Comparison of ENCODE assay signal across 1 cellular context in the genomic region with DNA sequence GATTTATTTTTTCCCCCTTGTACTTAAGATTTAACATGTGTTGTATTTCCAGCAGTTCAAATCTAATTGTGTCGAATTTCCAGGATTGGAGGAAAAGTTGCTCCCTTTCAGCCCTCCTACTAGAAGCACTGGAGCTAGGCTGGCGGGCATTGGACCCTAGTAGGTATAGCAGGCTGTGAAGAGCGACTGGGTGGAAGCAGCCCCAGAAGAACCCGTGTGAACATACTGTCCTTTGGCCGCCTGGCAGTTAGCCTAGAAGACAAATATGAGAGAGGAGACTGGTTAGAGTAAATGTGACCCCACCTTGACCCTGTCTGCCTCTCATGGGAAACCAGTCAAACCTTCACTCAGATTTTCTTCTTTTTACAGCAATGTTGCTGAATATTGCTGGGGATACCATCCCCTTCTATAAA.
TF ChIP-seq lines count a peak whose summit lies in the region.

No MANE protein-coding gene starts in this region.

TF ChIP-seq in HepG2, 621 proteins besides CTCF, POLR2A, EP300 and RAD21 (continued from another document and continues in another):
- TF ChIP-seq, protein P1, sequence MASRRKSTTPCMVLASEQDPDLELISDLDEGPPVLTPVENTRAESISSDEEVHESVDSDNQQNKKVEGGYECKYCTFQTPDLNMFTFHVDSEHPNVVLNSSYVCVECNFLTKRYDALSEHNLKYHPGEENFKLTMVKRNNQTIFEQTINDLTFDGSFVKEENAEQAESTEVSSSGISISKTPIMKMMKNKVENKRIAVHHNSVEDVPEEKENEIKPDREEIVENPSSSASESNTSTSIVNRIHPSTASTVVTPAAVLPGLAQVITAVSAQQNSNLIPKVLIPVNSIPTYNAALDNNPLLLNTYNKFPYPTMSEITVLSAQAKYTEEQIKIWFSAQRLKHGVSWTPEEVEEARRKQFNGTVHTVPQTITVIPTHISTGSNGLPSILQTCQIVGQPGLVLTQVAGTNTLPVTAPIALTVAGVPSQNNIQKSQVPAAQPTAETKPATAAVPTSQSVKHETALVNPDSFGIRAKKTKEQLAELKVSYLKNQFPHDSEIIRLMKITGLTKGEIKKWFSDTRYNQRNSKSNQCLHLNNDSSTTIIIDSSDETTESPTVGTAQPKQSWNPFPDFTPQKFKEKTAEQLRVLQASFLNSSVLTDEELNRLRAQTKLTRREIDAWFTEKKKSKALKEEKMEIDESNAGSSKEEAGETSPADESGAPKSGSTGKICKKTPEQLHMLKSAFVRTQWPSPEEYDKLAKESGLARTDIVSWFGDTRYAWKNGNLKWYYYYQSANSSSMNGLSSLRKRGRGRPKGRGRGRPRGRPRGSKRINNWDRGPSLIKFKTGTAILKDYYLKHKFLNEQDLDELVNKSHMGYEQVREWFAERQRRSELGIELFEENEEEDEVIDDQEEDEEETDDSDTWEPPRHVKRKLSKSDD (CRISPR knock-in tag; IDR thresholded peaks at IDR 0.05; ENCODE audit: low read depth): no peak
- TF ChIP-seq HOXA5 (CRISPR knock-in tag; IDR thresholded peaks at IDR 0.05): no peak
- TF ChIP-seq TBX3 (IDR thresholded peaks at IDR 0.05; ENCODE audit: borderline replicate concordance): no peak
- TF ChIP-seq, protein P2, sequence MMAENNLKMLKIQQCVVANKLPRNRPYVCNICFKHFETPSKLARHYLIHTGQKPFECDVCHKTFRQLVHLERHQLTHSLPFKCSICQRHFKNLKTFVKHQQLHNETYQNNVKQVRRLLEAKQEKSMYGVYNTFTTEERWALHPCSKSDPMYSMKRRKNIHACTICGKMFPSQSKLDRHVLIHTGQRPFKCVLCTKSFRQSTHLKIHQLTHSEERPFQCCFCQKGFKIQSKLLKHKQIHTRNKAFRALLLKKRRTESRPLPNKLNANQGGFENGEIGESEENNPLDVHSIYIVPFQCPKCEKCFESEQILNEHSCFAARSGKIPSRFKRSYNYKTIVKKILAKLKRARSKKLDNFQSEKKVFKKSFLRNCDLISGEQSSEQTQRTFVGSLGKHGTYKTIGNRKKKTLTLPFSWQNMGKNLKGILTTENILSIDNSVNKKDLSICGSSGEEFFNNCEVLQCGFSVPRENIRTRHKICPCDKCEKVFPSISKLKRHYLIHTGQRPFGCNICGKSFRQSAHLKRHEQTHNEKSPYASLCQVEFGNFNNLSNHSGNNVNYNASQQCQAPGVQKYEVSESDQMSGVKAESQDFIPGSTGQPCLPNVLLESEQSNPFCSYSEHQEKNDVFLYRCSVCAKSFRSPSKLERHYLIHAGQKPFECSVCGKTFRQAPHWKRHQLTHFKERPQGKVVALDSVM (CRISPR knock-in tag; IDR thresholded peaks at IDR 0.05): no peak
- TF ChIP-seq TP53 (CRISPR knock-in tag; conservative IDR thresholded peaks at IDR 0.05): no peak
- TF ChIP-seq POLR2AphosphoS2 (IDR thresholded peaks at IDR 0.05; ENCODE audit: low read depth, low read length): no peak
- TF ChIP-seq, protein P3, sequence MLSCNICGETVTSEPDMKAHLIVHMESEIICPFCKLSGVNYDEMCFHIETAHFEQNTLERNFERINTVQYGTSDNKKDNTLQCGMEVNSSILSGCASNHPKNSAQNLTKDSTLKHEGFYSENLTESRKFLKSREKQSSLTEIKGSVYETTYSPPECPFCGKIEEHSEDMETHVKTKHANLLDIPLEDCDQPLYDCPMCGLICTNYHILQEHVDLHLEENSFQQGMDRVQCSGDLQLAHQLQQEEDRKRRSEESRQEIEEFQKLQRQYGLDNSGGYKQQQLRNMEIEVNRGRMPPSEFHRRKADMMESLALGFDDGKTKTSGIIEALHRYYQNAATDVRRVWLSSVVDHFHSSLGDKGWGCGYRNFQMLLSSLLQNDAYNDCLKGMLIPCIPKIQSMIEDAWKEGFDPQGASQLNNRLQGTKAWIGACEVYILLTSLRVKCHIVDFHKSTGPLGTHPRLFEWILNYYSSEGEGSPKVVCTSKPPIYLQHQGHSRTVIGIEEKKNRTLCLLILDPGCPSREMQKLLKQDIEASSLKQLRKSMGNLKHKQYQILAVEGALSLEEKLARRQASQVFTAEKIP (CRISPR knock-in tag; IDR thresholded peaks at IDR 0.05; ENCODE audit: borderline replicate concordance): no peak
- TF ChIP-seq WIZ (CRISPR knock-in tag; IDR thresholded peaks at IDR 0.05): no peak
- no peak for TF ChIP-seq ZNF781 (CRISPR knock-in tag; IDR thresholded peaks at IDR 0.05; ENCODE audit: borderline replicate concordance, not compliant biosample characterization)
- TF ChIP-seq, protein P4, sequence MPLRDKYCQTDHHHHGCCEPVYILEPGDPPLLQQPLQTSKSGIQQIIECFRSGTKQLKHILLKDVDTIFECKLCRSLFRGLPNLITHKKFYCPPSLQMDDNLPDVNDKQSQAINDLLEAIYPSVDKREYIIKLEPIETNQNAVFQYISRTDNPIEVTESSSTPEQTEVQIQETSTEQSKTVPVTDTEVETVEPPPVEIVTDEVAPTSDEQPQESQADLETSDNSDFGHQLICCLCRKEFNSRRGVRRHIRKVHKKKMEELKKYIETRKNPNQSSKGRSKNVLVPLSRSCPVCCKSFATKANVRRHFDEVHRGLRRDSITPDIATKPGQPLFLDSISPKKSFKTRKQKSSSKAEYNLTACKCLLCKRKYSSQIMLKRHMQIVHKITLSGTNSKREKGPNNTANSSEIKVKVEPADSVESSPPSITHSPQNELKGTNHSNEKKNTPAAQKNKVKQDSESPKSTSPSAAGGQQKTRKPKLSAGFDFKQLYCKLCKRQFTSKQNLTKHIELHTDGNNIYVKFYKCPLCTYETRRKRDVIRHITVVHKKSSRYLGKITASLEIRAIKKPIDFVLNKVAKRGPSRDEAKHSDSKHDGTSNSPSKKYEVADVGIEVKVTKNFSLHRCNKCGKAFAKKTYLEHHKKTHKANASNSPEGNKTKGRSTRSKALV (CRISPR knock-in tag; IDR thresholded peaks at IDR 0.05): 0 out of 2 replicates have a peak, but pooled peaks have one; percentile 23
- TF ChIP-seq ETV5 (CRISPR knock-in tag; IDR thresholded peaks at IDR 0.05; ENCODE audit: borderline replicate concordance): peak; percentile 61; the same call in 1 of the 2 replicates
- TF ChIP-seq NR2C2 (CRISPR knock-in tag; IDR thresholded peaks at IDR 0.05; ENCODE audit: borderline replicate concordance): peak; percentile 83
- TF ChIP-seq ZNF274 (CRISPR knock-in tag; IDR thresholded peaks at IDR 0.05): 0 out of 2 replicates have a peak, but pooled peaks have one; percentile 52
- no peak for TF ChIP-seq NBN (conservative IDR thresholded peaks at IDR 0.05)
- no peak for TF ChIP-seq MAFF (IDR thresholded peaks at IDR 0.05; ENCODE audit: low read depth, low read length)
- no peak for TF ChIP-seq SETDB1 (CRISPR knock-in tag; IDR thresholded peaks at IDR 0.05; ENCODE audit: borderline replicate concordance)
- TF ChIP-seq SOX5 (CRISPR knock-in tag; IDR thresholded peaks at IDR 0.05; ENCODE audit: borderline replicate concordance): peak; percentile 86
- peak; percentile 55; the same call in 1 of the 2 replicates for TF ChIP-seq ZNF605 (CRISPR knock-in tag; IDR thresholded peaks at IDR 0.05)
- TF ChIP-seq ZBTB7B (CRISPR knock-in tag; IDR thresholded peaks at IDR 0.05): peak; percentile 66; the same call in 1 of the 2 replicates
- no peak for TF ChIP-seq ATF1 (CRISPR knock-in tag; IDR thresholded peaks at IDR 0.05)
- TF ChIP-seq, protein P5, sequence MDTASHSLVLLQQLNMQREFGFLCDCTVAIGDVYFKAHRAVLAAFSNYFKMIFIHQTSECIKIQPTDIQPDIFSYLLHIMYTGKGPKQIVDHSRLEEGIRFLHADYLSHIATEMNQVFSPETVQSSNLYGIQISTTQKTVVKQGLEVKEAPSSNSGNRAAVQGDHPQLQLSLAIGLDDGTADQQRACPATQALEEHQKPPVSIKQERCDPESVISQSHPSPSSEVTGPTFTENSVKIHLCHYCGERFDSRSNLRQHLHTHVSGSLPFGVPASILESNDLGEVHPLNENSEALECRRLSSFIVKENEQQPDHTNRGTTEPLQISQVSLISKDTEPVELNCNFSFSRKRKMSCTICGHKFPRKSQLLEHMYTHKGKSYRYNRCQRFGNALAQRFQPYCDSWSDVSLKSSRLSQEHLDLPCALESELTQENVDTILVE (CRISPR knock-in tag; IDR thresholded peaks at IDR 0.05): peak; percentile 64; the same call in 1 of the 2 replicates
- TF ChIP-seq, protein P6, sequence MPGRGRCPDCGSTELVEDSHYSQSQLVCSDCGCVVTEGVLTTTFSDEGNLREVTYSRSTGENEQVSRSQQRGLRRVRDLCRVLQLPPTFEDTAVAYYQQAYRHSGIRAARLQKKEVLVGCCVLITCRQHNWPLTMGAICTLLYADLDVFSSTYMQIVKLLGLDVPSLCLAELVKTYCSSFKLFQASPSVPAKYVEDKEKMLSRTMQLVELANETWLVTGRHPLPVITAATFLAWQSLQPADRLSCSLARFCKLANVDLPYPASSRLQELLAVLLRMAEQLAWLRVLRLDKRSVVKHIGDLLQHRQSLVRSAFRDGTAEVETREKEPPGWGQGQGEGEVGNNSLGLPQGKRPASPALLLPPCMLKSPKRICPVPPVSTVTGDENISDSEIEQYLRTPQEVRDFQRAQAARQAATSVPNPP (CRISPR knock-in tag; IDR thresholded peaks at IDR 0.05): 0 out of 2 replicates have a peak, but pooled peaks have one; percentile 54
- TF ChIP-seq, protein P7, sequence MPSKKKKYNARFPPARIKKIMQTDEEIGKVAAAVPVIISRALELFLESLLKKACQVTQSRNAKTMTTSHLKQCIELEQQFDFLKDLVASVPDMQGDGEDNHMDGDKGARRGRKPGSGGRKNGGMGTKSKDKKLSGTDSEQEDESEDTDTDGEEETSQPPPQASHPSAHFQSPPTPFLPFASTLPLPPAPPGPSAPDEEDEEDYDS (CRISPR knock-in tag; IDR thresholded peaks at IDR 0.05): no peak; the same call in 1 of the 2 replicates
- peak; percentile 67; the same call in 1 of the 2 replicates for TF ChIP-seq ZFP37 (CRISPR knock-in tag; IDR thresholded peaks at IDR 0.05; ENCODE audit: borderline replicate concordance)
- peak; percentile 96; the same call in 1 of the 2 replicates for TF ChIP-seq ZNF136 (CRISPR knock-in tag; IDR thresholded peaks at IDR 0.05; ENCODE audit: low read depth)
- TF ChIP-seq NPAS2 (CRISPR knock-in tag; IDR thresholded peaks at IDR 0.05; ENCODE audit: borderline replicate concordance): no peak
- TF ChIP-seq ZNF256 (CRISPR knock-in tag; conservative IDR thresholded peaks at IDR 0.05): no peak
- no peak for TF ChIP-seq ZNF510 (CRISPR knock-in tag; IDR thresholded peaks at IDR 0.05; ENCODE audit: low read depth)
- TF ChIP-seq IRX3 (CRISPR knock-in tag; IDR thresholded peaks at IDR 0.05; ENCODE audit: borderline replicate concordance, low read depth): no peak; the same call in 1 of the 2 replicates
- TF ChIP-seq, protein P8, sequence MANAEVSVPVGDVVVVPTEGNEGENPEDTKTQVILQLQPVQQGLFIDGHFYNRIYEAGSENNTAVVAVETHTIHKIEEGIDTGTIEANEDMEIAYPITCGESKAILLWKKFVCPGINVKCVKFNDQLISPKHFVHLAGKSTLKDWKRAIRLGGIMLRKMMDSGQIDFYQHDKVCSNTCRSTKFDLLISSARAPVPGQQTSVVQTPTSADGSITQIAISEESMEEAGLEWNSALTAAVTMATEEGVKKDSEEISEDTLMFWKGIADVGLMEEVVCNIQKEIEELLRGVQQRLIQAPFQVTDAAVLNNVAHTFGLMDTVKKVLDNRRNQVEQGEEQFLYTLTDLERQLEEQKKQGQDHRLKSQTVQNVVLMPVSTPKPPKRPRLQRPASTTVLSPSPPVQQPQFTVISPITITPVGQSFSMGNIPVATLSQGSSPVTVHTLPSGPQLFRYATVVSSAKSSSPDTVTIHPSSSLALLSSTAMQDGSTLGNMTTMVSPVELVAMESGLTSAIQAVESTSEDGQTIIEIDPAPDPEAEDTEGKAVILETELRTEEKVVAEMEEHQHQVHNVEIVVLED (CRISPR knock-in tag; IDR thresholded peaks at IDR 0.05; ENCODE audit: borderline replicate concordance): 0 out of 2 replicates have a peak, but pooled peaks have one; percentile 62
- no peak for TF ChIP-seq MLLT10 (CRISPR knock-in tag; IDR thresholded peaks at IDR 0.05)
- 0 out of 2 replicates have a peak, but pooled peaks have one; percentile 71 for TF ChIP-seq RFXANK (CRISPR knock-in tag; IDR thresholded peaks at IDR 0.05)
- TF ChIP-seq ZNF614 (CRISPR knock-in tag; IDR thresholded peaks at IDR 0.05; ENCODE audit: borderline replicate concordance): peak; percentile 59; the same call in 1 of the 2 replicates
- TF ChIP-seq, protein P9, sequence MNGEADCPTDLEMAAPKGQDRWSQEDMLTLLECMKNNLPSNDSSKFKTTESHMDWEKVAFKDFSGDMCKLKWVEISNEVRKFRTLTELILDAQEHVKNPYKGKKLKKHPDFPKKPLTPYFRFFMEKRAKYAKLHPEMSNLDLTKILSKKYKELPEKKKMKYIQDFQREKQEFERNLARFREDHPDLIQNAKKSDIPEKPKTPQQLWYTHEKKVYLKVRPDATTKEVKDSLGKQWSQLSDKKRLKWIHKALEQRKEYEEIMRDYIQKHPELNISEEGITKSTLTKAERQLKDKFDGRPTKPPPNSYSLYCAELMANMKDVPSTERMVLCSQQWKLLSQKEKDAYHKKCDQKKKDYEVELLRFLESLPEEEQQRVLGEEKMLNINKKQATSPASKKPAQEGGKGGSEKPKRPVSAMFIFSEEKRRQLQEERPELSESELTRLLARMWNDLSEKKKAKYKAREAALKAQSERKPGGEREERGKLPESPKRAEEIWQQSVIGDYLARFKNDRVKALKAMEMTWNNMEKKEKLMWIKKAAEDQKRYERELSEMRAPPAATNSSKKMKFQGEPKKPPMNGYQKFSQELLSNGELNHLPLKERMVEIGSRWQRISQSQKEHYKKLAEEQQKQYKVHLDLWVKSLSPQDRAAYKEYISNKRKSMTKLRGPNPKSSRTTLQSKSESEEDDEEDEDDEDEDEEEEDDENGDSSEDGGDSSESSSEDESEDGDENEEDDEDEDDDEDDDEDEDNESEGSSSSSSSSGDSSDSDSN (CRISPR knock-in tag; IDR thresholded peaks at IDR 0.05): no peak
- TF ChIP-seq, protein P10, sequence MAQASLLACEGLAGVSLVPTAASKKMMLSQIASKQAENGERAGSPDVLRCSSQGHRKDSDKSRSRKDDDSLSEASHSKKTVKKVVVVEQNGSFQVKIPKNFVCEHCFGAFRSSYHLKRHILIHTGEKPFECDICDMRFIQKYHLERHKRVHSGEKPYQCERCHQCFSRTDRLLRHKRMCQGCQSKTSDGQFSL (CRISPR knock-in tag; IDR thresholded peaks at IDR 0.05): no peak
- TF ChIP-seq ZNF878 (CRISPR knock-in tag; IDR thresholded peaks at IDR 0.05): no peak
- no peak for TF ChIP-seq ZNF432 (CRISPR knock-in tag; IDR thresholded peaks at IDR 0.05; ENCODE audit: borderline replicate concordance)
- TF ChIP-seq MAZ (IDR thresholded peaks at IDR 0.05; ENCODE audit: borderline replicate concordance, low read depth, low read length): no peak
- TF ChIP-seq MAZ (CRISPR knock-in tag; IDR thresholded peaks at IDR 0.05; ENCODE audit: low read depth): no peak
- no peak for TF ChIP-seq ZSCAN9 (CRISPR knock-in tag; IDR thresholded peaks at IDR 0.05; ENCODE audit: borderline replicate concordance)
- TF ChIP-seq, protein P11, sequence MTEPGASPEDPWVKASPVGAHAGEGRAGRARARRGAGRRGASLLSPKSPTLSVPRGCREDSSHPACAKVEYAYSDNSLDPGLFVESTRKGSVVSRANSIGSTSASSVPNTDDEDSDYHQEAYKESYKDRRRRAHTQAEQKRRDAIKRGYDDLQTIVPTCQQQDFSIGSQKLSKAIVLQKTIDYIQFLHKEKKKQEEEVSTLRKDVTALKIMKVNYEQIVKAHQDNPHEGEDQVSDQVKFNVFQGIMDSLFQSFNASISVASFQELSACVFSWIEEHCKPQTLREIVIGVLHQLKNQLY (CRISPR knock-in tag; IDR thresholded peaks at IDR 0.05): 0 out of 2 replicates have a peak, but pooled peaks have one; percentile 26
- TF ChIP-seq NCOA1 (CRISPR knock-in tag; IDR thresholded peaks at IDR 0.05): no peak
- no peak for TF ChIP-seq ZFP36L1 (CRISPR knock-in tag; IDR thresholded peaks at IDR 0.05)
